In the genomic region with DNA sequence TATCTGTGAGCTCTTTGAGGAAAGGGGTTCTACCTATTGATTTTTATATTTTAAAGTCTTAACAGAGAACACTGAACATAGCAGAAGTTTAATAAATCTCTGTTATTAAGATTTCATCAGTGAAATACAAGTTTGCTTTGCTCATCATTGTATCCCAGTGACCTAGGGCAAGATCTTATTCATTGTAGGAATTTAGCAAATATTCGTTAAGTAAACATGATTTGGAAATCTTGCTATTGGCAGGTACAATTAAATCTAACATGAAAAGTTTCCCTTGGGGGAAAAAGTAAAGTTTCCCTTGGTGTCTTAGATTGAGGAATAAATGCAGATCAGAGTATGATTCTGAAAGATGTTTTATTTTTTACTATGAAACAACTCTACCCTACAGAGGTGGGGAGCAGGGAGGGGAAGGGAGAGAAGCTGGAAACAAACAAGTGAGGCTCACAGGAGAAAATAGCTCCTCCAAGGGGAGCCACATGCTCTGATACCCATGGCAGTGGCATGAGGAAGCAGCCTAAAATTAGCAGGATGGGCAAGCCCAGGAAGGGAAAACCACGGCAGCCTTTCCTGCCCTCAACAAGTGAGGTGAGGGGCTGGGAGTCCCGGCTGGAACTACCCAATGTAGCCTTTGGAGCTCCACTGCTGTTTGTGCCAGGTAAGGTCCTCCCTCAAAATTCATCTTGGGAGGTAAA, we compare ENCODE assay signal across 18 cellular contexts. TPM values are rescaled to one million over a fixed set of nuclear protein-coding genes. Genes with fewer than 3 reads are reported as not detected.
DNase-seq lines count a peak whose midpoint lies in the region; ATAC-seq, FAIRE-seq and TF ChIP-seq lines count a peak whose summit lies in the region.
"Had no signal": no experiment of that assay in that cellular context is flagged by ENCODE, and none has a peak within 500 bp of the region (broad histone marks: within the 10 kb centered on the region; RNA-seq: fewer than 3 reads in every experiment).

No MANE protein-coding gene starts in this region.

- H2AFZ ChIP-seq in astrocyte (ENCODE audit: low read depth, low read length) = peak overlapping the region; percentile 7

- no peaks in the 10 kb centered on the region for H3K36me3 ChIP-seq in H7 (replicated peaks; ENCODE audit: control insufficient read depth, insufficient read depth, low read length)
- H3K36me3 ChIP-seq in astrocyte (ENCODE audit: insufficient read depth, low read length) = no peaks in the 10 kb centered on the region
- no peaks in the 10 kb centered on the region for H3K36me3 ChIP-seq in right atrium auricular region

- no peaks in the 10 kb centered on the region for H3K9me3 Mint-ChIP-seq in astrocyte (ENCODE audit: unreplicated experiment)
- H3K9me3 Mint-ChIP-seq in activated CD4-positive, alpha-beta memory T cell treated with anti-CD3 and anti-CD28 coated beads for 36 hours = no peaks in the 10 kb centered on the region
- H3K9me3 Mint-ChIP-seq: activated naive CD8-positive, alpha-beta T cell treated with anti-CD3 and anti-CD28 coated beads, Interleukin-2, amount 10 ng/mL, durations not matched to agents 7 days and 5 days; central memory CD8-positive, alpha-beta T cell had no signal

- no peaks in the 10 kb centered on the region for H3K27me3 Mint-ChIP-seq in astrocyte (ENCODE audit: low read depth, unreplicated experiment)
- no peaks in the 10 kb centered on the region for H3K27me3 Mint-ChIP-seq in activated CD4-positive, alpha-beta memory T cell treated with anti-CD3 and anti-CD28 coated beads for 36 hours

- H3K4me2 ChIP-seq in astrocyte (ENCODE audit: low read length) = no peak overlapping the region

- ATAC-seq in HG03521 (IDR thresholded peaks at IDR 0.05; ENCODE audit: unreplicated experiment) = no peak
- ATAC-seq: K562 had no signal

- H3K27ac Mint-ChIP-seq in astrocyte (ENCODE audit: unreplicated experiment) = no peak overlapping the region
- H3K27ac Mint-ChIP-seq in activated CD4-positive, alpha-beta memory T cell treated with anti-CD3 and anti-CD28 coated beads for 36 hours = no peak overlapping the region
- H3K27ac Mint-ChIP-seq: activated naive CD8-positive, alpha-beta T cell treated with anti-CD3 and anti-CD28 coated beads, Interleukin-2, amount 10 ng/mL, durations not matched to agents 7 days and 5 days had no signal

- peaks cover 7% of the 10 kb centered on the region for H3K4me1 Mint-ChIP-seq in astrocyte (ENCODE audit: low read depth, unreplicated experiment)
- peaks cover 10% of the 10 kb centered on the region for H3K4me1 Mint-ChIP-seq in activated CD4-positive, alpha-beta memory T cell treated with anti-CD3 and anti-CD28 coated beads for 36 hours (ENCODE audit: low read depth)

- DNase-seq in H7 = peak; percentile 30
- no peak for DNase-seq in astrocyte (ENCODE audit: low read depth)
- no peak for DNase-seq in right atrium auricular region (ENCODE audit: low spot score)
- DNase-seq in hepatic stellate cell (ENCODE audit: low spot score) = no peak
- DNase-seq in hippocampal formation (lab: John Stamatoyannopoulos, UW) = no peak
- DNase-seq in activated CD4-positive, alpha-beta memory T cell treated with anti-CD3 and anti-CD28 coated beads for 36 hours = no peak
- DNase-seq: activated CD4-positive, CD25-positive, alpha-beta regulatory T cell treated with anti-CD3 and anti-CD28 coated beads, Interleukin-2, amount 50 U/mL, for 72 hours; activated naive CD8-positive, alpha-beta T cell treated with anti-CD3 and anti-CD28 coated beads, Interleukin-2, amount 10 ng/mL, durations not matched to agents 7 days and 5 days; NCI-H1105 treated with DMSO at 0.1 percent for 48 hours; NCI-H345; stimulated activated naive CD4-positive, alpha-beta T cell had no signal

- CTCF ChIA-PET in activated CD4-positive, alpha-beta memory T cell treated with anti-CD3 and anti-CD28 coated beads for 36 hours (lab: Charles Lee) = no interaction called here

- H3K36me3 Mint-ChIP-seq in astrocyte (ENCODE audit: low read depth, unreplicated experiment) = no peaks in the 10 kb centered on the region
- no peaks in the 10 kb centered on the region for H3K36me3 Mint-ChIP-seq in activated CD4-positive, alpha-beta memory T cell treated with anti-CD3 and anti-CD28 coated beads for 36 hours
- H3K36me3 Mint-ChIP-seq: activated naive CD8-positive, alpha-beta T cell treated with anti-CD3 and anti-CD28 coated beads, Interleukin-2, amount 10 ng/mL, durations not matched to agents 7 days and 5 days had no signal

- no peak overlapping the region for H3K4me3 Mint-ChIP-seq in astrocyte (ENCODE audit: unreplicated experiment)
- H3K4me3 Mint-ChIP-seq in activated CD4-positive, alpha-beta memory T cell treated with anti-CD3 and anti-CD28 coated beads for 36 hours = no peak overlapping the region
- H3K4me3 Mint-ChIP-seq: activated naive CD8-positive, alpha-beta T cell treated with anti-CD3 and anti-CD28 coated beads, Interleukin-2, amount 10 ng/mL, durations not matched to agents 7 days and 5 days; central memory CD8-positive, alpha-beta T cell had no signal

- no peaks in the 10 kb centered on the region for H3K9me3 ChIP-seq in astrocyte (ENCODE audit: insufficient read depth, low read depth, low read length)
- no peaks in the 10 kb centered on the region for H3K9me3 ChIP-seq in right atrium auricular region

- H3K4me1 ChIP-seq in astrocyte (ENCODE audit: insufficient read depth, low read length) (peaks cover 9% of the 10 kb centered on the region), right atrium auricular region (peaks cover 0 to 5% of the 10 kb centered on the region in 2 donors)

- intact Hi-C loops in activated CD4-positive, alpha-beta memory T cell treated with anti-CD3 and anti-CD28 coated beads for 36 hours (cut with micrococcal nuclease) = no loop called here

- H3K79me2 ChIP-seq in astrocyte (ENCODE audit: insufficient read depth, low read length) = no peaks in the 10 kb centered on the region

- H3K9ac ChIP-seq in astrocyte (ENCODE audit: low read length) = no peak overlapping the region

- no peaks in the 10 kb centered on the region for H4K20me1 ChIP-seq in astrocyte (ENCODE audit: insufficient read depth, low read length)

- no peak for TF ChIP-seq CTCF in 22Rv1 (IDR thresholded peaks at IDR 0.05)
- no peak for TF ChIP-seq CTCF in astrocyte (IDR thresholded peaks at IDR 0.05; ENCODE audit: insufficient read depth, low read depth, low read length)
- no peak for TF ChIP-seq CTCF in right atrium auricular region (IDR thresholded peaks at IDR 0.05)

- H3K27me3 ChIP-seq in H7 (ENCODE audit: control insufficient read depth, insufficient read depth, low read length) (no peaks in the 10 kb centered on the region), astrocyte (ENCODE audit: insufficient read depth, low read length) (no peaks in the 10 kb centered on the region), right atrium auricular region (no peaks in the 10 kb centered on the region)

- POLR2A ChIA-PET in activated CD4-positive, alpha-beta memory T cell treated with anti-CD3 and anti-CD28 coated beads for 36 hours (lab: Charles Lee) = interaction anchor here (0.6 kb wide), 1 partner anchor 240 kb away, joined by 4 read pairs; no protein-coding TSS in a partner anchor

- H3K4me3 ChIP-seq in H7 (ENCODE audit: insufficient read depth, low read depth, low read length) = no peak overlapping the region
- H3K4me3 ChIP-seq in astrocyte (ENCODE audit: insufficient read depth, low read depth, low read length) = no peak overlapping the region
- H3K4me3 ChIP-seq in right atrium auricular region = peak overlapping the region; percentile 21 to 44
- H3K4me3 ChIP-seq: K562 had no signal

- no peak for FAIRE-seq in astrocyte (lab: Jason Lieb, UNC)
- FAIRE-seq: endometrium, K562 had no signal

- H3K27ac ChIP-seq in 22Rv1 = peak overlapping the region; percentile 22; the same call in 1 of the 2 replicates
- no peak overlapping the region for H3K27ac ChIP-seq in astrocyte (ENCODE audit: low read depth, low read length)
- peak overlapping the region; percentile 57 to 81 for H3K27ac ChIP-seq in right atrium auricular region

RNA-seq across cellular contexts. Expression of gene HERC4, which starts 12.4 kb away (rescaled TPM):
- 16.2 and 27.8 TPM in 2 replicates for total RNA-seq in H7 (2014; rRNA removed; shearing (Covaris generic))
- total RNA-seq in astrocyte (48.2 and 56.9 TPM in 2 replicates), right atrium auricular region (10 to 100 TPM; 22.0 to 22.5 TPM)
- total RNA-seq in activated CD4-positive, alpha-beta memory T cell treated with anti-CD3 and anti-CD28 coated beads for 36 hours = 10 to 100 TPM; 55.7 to 59.0 TPM

RNA-seq across cellular contexts. Expression of gene MYPN, which starts 21.8 kb away (rescaled TPM):
- 0.04 TPM in 1 of 2 replicates, not detected in the other for total RNA-seq in H7 (2014; rRNA removed; shearing (Covaris generic))
- total RNA-seq in astrocyte (0.11 and 0.14 TPM in 2 replicates), right atrium auricular region (100 to 1,000 TPM in 1 of 2 donors, 10 to 100 TPM in 1; 93.5 to 145 TPM)
- total RNA-seq in activated CD4-positive, alpha-beta memory T cell treated with anti-CD3 and anti-CD28 coated beads for 36 hours = under 1 TPM in 1 of 2 experiments, not detected in 1; 0.05 TPM
- total RNA-seq: activated naive CD8-positive, alpha-beta T cell treated with anti-CD3 and anti-CD28 coated beads, Interleukin-2, amount 10 ng/mL, durations not matched to agents 7 days and 5 days; K562; lung microvascular endothelial cell; T-helper 1 cell treated with Interleukin-12 subunit alpha and Interleukin-12 subunit beta and Interleukin-4 antibody, amounts not matched to agents 30 ng/mL and 1 ng/mL, for 36 hours had no signal

Comparison
In these comparisons a context has a peak if more than half of its experiments do, and no peak if none do; other contexts are left out.
1. H3K4me3 ChIP-seq: peak in right atrium auricular region (2 of 2); none in H7 (single experiment) and astrocyte (single experiment).
2. RNA of gene MYPN, which starts 21.8 kb away (total RNA-seq): 93.5 to 145 TPM in right atrium auricular region; 0.11 to 0.14 TPM in astrocyte, 0.05 TPM in activated CD4-positive, alpha-beta memory T cell treated with anti-CD3 and anti-CD28 coated beads for 36 hours and 0.04 TPM in H7; every median in the first group is over 10 times any median in the second.